Comparison of ENCODE assay signal across 8 cellular contexts in the genomic region with DNA sequence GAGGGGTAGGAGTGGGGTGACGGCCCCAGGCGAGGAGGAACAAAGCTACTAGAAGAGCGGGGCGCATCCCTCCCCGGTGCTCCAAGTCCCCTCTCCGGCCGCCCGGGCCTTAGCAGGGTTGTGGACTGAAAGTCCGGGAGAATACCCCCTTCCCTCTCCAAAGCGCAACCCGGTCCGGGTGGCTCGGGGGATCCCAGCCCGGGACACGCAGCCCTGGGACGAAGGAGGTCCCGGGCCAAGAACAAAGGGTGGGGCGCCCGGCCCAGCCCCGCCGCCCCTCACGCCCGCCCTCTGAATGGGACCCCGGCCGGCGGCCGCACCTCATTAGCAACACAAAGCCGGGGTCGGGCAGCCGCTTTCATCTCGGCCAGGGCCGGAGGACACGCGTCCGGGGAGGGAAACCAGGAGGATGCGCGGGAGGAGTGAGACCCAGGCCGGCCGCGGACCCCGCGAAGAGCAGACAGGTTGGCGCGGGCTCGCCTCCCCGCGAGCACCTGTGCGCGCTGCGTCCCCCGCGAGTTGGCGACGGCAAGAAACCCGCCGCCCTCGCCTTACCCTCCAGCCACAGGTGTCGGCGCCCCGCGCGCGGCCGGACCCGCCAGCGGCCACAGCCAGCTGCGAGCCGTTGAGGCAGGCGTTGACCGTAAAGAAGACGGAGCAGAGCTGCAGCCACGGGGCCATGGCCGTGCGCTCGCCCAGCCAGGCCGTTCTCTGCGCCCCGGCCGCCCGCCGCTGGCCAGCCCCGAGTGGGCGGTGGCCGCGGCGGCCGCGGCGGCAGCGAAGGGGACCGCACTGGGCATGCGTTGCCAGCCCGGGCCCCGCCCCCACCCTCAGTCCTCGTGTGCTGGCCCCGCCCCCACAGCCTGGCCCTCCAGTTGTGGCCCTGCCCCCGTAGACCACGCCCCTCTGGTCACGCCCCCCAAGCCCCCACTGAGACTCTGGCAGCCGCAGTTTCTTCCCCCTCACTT. TPM values are rescaled to one million over a fixed set of nuclear protein-coding genes. Genes with fewer than 3 reads are reported as not detected.
DNase-seq lines count a peak whose midpoint lies in the region; ATAC-seq and TF ChIP-seq lines count a peak whose summit lies in the region.

A gene (minus strand): TSS at position 748 of the 968 bp plus-strand sequence. CDS start 67 bp downstream, at position 681.

- peaks cover 39% of the 10 kb centered on the region for H3K79me2 ChIP-seq in neural progenitor cell (ENCODE audit: low read depth)

- peak; percentile 52 for ATAC-seq in HG03432 (IDR thresholded peaks at IDR 0.05; ENCODE audit: unreplicated experiment)
- ATAC-seq in activated T-helper 17 cell treated with anti-CD3 and anti-CD28 coated beads, Interleukin-2, amount 50 U/mL, for 72 hours (replicated peaks) = peak; percentile 73
- ATAC-seq in HG03175 (IDR thresholded peaks at IDR 0.05; ENCODE audit: unreplicated experiment) = no peak

- peaks cover 5% of the 10 kb centered on the region for H3K4me1 Mint-ChIP-seq in activated T-helper 17 cell treated with anti-CD3 and anti-CD28 coated beads, Interleukin-2, amount 50 U/mL, for 72 hours
- H3K4me1 Mint-ChIP-seq in neural progenitor cell = peaks cover 69% of the 10 kb centered on the region

- H3K4me2 ChIP-seq in neural progenitor cell = peak within 1 kb of the TSS; percentile 93

- DNase-seq in GM04504 (ENCODE audit: low read depth) (peak; percentile 35), OCI-M1 (lab: John Stamatoyannopoulos, UW) (peak; percentile 73), foreskin melanocyte (peak; percentile 33), neural progenitor cell (ENCODE audit: low spot score) (peak; percentile 96)

- no peaks in the 10 kb centered on the region for H3K9me3 Mint-ChIP-seq in activated T-helper 17 cell treated with anti-CD3 and anti-CD28 coated beads, Interleukin-2, amount 50 U/mL, for 72 hours
- H3K9me3 Mint-ChIP-seq in neural progenitor cell = no peaks in the 10 kb centered on the region

- no peak within 1 kb of the TSS for H3K27ac ChIP-seq in neural progenitor cell
- H3K27ac ChIP-seq in temporal lobe (ENCODE audit: low read depth, low read length) = no peak within 1 kb of the TSS

- peak within 1 kb of the TSS; percentile 54 for H2AFZ ChIP-seq in neural progenitor cell (replicated peaks)

- peaks cover 62% of the 10 kb centered on the region for H3K27me3 Mint-ChIP-seq in activated T-helper 17 cell treated with anti-CD3 and anti-CD28 coated beads, Interleukin-2, amount 50 U/mL, for 72 hours
- H3K27me3 Mint-ChIP-seq in neural progenitor cell (ENCODE audit: insufficient read depth, low read depth) = peaks cover 2% of the 10 kb centered on the region

- peaks cover 84% of the 10 kb centered on the region for H3K27me3 ChIP-seq in neural progenitor cell

- no peak for TF ChIP-seq CTCF in neural progenitor cell (IDR thresholded peaks at IDR 0.05)

- H3K4me1 ChIP-seq in neural progenitor cell = peaks cover 63% of the 10 kb centered on the region

- no peaks in the 10 kb centered on the region for H3K36me3 Mint-ChIP-seq in activated T-helper 17 cell treated with anti-CD3 and anti-CD28 coated beads, Interleukin-2, amount 50 U/mL, for 72 hours (ENCODE audit: low read depth)
- H3K36me3 Mint-ChIP-seq in neural progenitor cell = peaks cover 7% of the 10 kb centered on the region

- H3F3A ChIP-seq in neural progenitor cell (ENCODE audit: low read depth) = peaks cover 28% of the 10 kb centered on the region

- peak within 1 kb of the TSS; percentile 77 for H3K4me3 Mint-ChIP-seq in activated T-helper 17 cell treated with anti-CD3 and anti-CD28 coated beads, Interleukin-2, amount 50 U/mL, for 72 hours
- peak within 1 kb of the TSS; percentile 97 for H3K4me3 Mint-ChIP-seq in neural progenitor cell

- H4K20me1 ChIP-seq in neural progenitor cell (ENCODE audit: low read depth) = peaks cover 45% of the 10 kb centered on the region

- H3K9me3 ChIP-seq in neural progenitor cell (ENCODE audit: low read depth) = no peaks in the 10 kb centered on the region

- H3K36me3 ChIP-seq in neural progenitor cell = no peaks in the 10 kb centered on the region

- peak within 1 kb of the TSS; percentile 72 for H3K4me3 ChIP-seq in neural progenitor cell

- H3K9ac ChIP-seq in neural progenitor cell = peak within 1 kb of the TSS; percentile 7

- H3K27ac Mint-ChIP-seq in activated T-helper 17 cell treated with anti-CD3 and anti-CD28 coated beads, Interleukin-2, amount 50 U/mL, for 72 hours = no peak within 1 kb of the TSS
- H3K27ac Mint-ChIP-seq in neural progenitor cell = peak within 1 kb of the TSS; percentile 89

RNA-seq across cellular contexts. Expression of the gene that starts here (rescaled TPM):
- total RNA-seq in activated T-helper 17 cell treated with anti-CD3 and anti-CD28 coated beads, Interleukin-2, amount 50 U/mL, for 72 hours = under 1 TPM; 0.15 to 0.48 TPM
- total RNA-seq in neural progenitor cell (ENCODE audit: low replicate concordance) (26.1 and 33.6 TPM in 2 replicates), temporal lobe (47.5 TPM)

Comparison
In these comparisons a context has a peak if more than half of its experiments do, and no peak if none do; other contexts are left out.
1. RNA of the gene that starts here (total RNA-seq): 47.5 TPM in temporal lobe (single experiment) and 26.1 to 33.6 TPM in neural progenitor cell; 0.15 to 0.48 TPM in activated T-helper 17 cell treated with anti-CD3 and anti-CD28 coated beads, Interleukin-2, amount 50 U/mL, for 72 hours; every median in the first group is over 10 times any median in the second.
2. Peak in ATAC-seq in activated T-helper 17 cell treated with anti-CD3 and anti-CD28 coated beads, Interleukin-2, amount 50 U/mL, for 72 hours; RNA of the gene not detected or under 1 TPM.
3. DNase-seq: peak in every context shown above with its lines; median percentile 96 in neural progenitor cell; 73 in OCI-M1; 35 in GM04504; 33 in foreskin melanocyte.